Comparison of ENCODE assay signal across 20 cellular contexts in genomic region chr9:100581661-100582060, GRCh38. TPM values are rescaled to one million over a fixed set of nuclear protein-coding genes. Genes with fewer than 3 reads are reported as not detected.
DNase-seq lines count a peak whose midpoint lies in the region; ATAC-seq and TF ChIP-seq lines count a peak whose summit lies in the region.
"Had no signal": no experiment of that assay in that cellular context is flagged by ENCODE, and none has a peak within 500 bp of the region (broad histone marks: within the 10 kb centered on the region; RNA-seq: fewer than 3 reads in every experiment).

No MANE protein-coding gene starts in this region.

- no peak for ATAC-seq in HG02973 (IDR thresholded peaks at IDR 0.05; ENCODE audit: unreplicated experiment)
- ATAC-seq in GM19452 (IDR thresholded peaks at IDR 0.05; ENCODE audit: unreplicated experiment) = no peak
- ATAC-seq in stimulated activated effector memory CD8-positive, alpha-beta T cell treated with anti-CD3 and anti-CD28 coated beads, Interleukin-12 subunit alpha, Interleukin-12 subunit beta, amount 100 ng/mL, for 72 hours = no peak
- ATAC-seq: GM12878, SK-N-SH treated with all-trans-retinoic acid at 6 μM for 48 hours had no signal

- H3K4me1 ChIP-seq in left ventricle myocardium inferior = peaks cover 25% of the 10 kb centered on the region
- H3K4me1 ChIP-seq: HAP-1 had no signal

- H3K27ac ChIP-seq in left ventricle myocardium inferior (replicated peaks) = peak overlapping the region; percentile 81

- peak overlapping the region; percentile 67 for H3K4me3 ChIP-seq in left ventricle myocardium inferior
- H3K4me3 ChIP-seq: GM12878, HAP-1 had no signal

- H3K27me3 ChIP-seq in left ventricle myocardium inferior (ENCODE audit: low read depth) = no peaks in the 10 kb centered on the region

- H3K27ac Mint-ChIP-seq in stimulated activated effector memory CD8-positive, alpha-beta T cell treated with anti-CD3 and anti-CD28 coated beads, Interleukin-12 subunit alpha, Interleukin-12 subunit beta, amount 100 ng/mL, for 72 hours = no peak overlapping the region
- H3K27ac Mint-ChIP-seq: CD4-positive, CD25-positive, alpha-beta regulatory T cell; IgD-negative memory B cell had no signal

- H3K36me3 Mint-ChIP-seq in stimulated activated effector memory CD8-positive, alpha-beta T cell treated with anti-CD3 and anti-CD28 coated beads, Interleukin-12 subunit alpha, Interleukin-12 subunit beta, amount 100 ng/mL, for 72 hours = no peaks in the 10 kb centered on the region
- H3K36me3 Mint-ChIP-seq: CD4-positive, CD25-positive, alpha-beta regulatory T cell; IgD-negative memory B cell had no signal

- TF ChIP-seq CTCF in left ventricle myocardium inferior (IDR thresholded peaks at IDR 0.05; ENCODE audit: borderline replicate concordance) = no peak

- H3K9me3 ChIP-seq in left ventricle myocardium inferior (replicated peaks) = no peaks in the 10 kb centered on the region
- H3K9me3 ChIP-seq: HAP-1 had no signal

- H3K9me3 Mint-ChIP-seq in stimulated activated effector memory CD8-positive, alpha-beta T cell treated with anti-CD3 and anti-CD28 coated beads, Interleukin-12 subunit alpha, Interleukin-12 subunit beta, amount 100 ng/mL, for 72 hours = no peaks in the 10 kb centered on the region
- H3K9me3 Mint-ChIP-seq: IgD-negative memory B cell had no signal

- H3K4me1 Mint-ChIP-seq in stimulated activated effector memory CD8-positive, alpha-beta T cell treated with anti-CD3 and anti-CD28 coated beads, Interleukin-12 subunit alpha, Interleukin-12 subunit beta, amount 100 ng/mL, for 72 hours = no peaks in the 10 kb centered on the region
- H3K4me1 Mint-ChIP-seq: CD4-positive, CD25-positive, alpha-beta regulatory T cell; IgD-negative memory B cell had no signal

- H3K36me3 ChIP-seq in left ventricle myocardium inferior = peaks cover 8% of the 10 kb centered on the region
- H3K36me3 ChIP-seq: HAP-1 had no signal

- intact Hi-C loops in left ventricle myocardium inferior (cut with micrococcal nuclease) = no loop called here

- DNase-seq in NCI-H1105 (lab: John Stamatoyannopoulos, UW) (peak; percentile 53), RPMI8226 (peak; percentile 17), left ventricle myocardium inferior (no peak), putamen (ENCODE audit: low spot score) (peak; percentile 76), NCI-H526 treated with DMSO at 0.1 percent for 48 hours (lab: John Stamatoyannopoulos, UW) (no peak)
- DNase-seq in stimulated activated effector memory CD8-positive, alpha-beta T cell treated with anti-CD3 and anti-CD28 coated beads, Interleukin-12 subunit alpha, Interleukin-12 subunit beta, amount 100 ng/mL, for 72 hours (ENCODE audit: low spot score in 2 of 2) = no peak
- DNase-seq: AML-193; Calu3; CD4-positive, CD25-positive, alpha-beta regulatory T cell; DMS79; NCI-H1092; NCI-H2029 treated with DMSO at 0.1 percent for 48 hours; NCI-H510A treated with DMSO at 0.1 percent for 48 hours; NK-92 treated with Interleukin-12 subunit alpha and Interleukin-12 subunit beta, amount 100 ng/mL, for 24 hours had no signal

- no peak overlapping the region for H3K4me3 Mint-ChIP-seq in stimulated activated effector memory CD8-positive, alpha-beta T cell treated with anti-CD3 and anti-CD28 coated beads, Interleukin-12 subunit alpha, Interleukin-12 subunit beta, amount 100 ng/mL, for 72 hours
- H3K4me3 Mint-ChIP-seq: CD4-positive, CD25-positive, alpha-beta regulatory T cell; IgD-negative memory B cell had no signal

RNA-seq across cellular contexts. Expression of gene CAVIN4, which starts 3.8 kb away (rescaled TPM):
- 50.9 TPM for total RNA-seq in left ventricle myocardium inferior

Comparison
In these comparisons a context has a peak if more than half of its experiments do, and no peak if none do; other contexts are left out.
1. DNase-seq: peak in NCI-H1105 (single experiment), RPMI8226 (single experiment) and putamen (single experiment); none in left ventricle myocardium inferior (single experiment), NCI-H526 treated with DMSO at 0.1 percent for 48 hours (single experiment) and stimulated activated effector memory CD8-positive, alpha-beta T cell treated with anti-CD3 and anti-CD28 coated beads, Interleukin-12 subunit alpha, Interleukin-12 subunit beta, amount 100 ng/mL, for 72 hours (0 of 2).